Comparison of ENCODE assay signal across 8 cellular contexts in the genomic region with DNA sequence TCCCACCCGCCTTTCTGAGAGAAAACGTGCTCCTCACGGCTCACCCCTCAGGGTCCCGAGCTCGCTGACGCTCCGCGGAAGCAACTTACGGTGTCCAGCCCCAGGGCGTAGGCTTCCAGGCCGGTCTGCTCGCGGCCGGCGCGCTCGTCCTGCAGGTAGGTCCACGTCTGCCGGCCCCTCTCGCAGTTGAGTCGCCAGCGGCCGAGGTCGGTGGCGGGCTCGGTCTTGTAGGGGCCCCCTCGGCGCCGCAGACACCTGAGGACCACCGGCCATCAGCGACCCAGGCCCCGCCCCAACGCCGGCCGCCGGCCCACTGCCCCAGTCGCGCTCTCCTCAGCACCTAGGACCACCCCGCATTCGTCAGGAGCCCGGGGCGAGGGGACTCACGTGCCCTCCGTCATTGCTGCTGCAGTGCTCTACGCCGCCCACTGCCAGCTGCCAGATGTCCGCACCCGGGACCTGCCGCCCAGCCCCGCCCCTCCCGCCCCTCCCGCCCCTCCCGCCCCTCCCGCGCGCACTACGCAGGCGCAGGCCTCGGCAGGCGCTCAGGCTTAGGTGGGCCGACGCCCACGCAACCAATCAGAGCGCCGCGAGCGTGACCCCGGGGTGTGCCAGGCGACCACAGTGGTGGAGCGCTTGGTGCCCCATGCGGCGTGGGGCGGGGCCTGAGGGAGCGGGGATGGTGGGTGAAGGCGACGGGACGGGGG. TPM values are rescaled to one million over a fixed set of nuclear protein-coding genes. Genes with fewer than 3 reads are reported as not detected.
DNase-seq lines count a peak whose midpoint lies in the region; ATAC-seq, FAIRE-seq and TF ChIP-seq lines count a peak whose summit lies in the region.

A gene (minus strand): TSS at position 430 of the 707 bp plus-strand sequence. CDS start 29 bp downstream, at position 401.

- H3K4me1 ChIP-seq in small intestine (ENCODE audit: control insufficient read depth in 2 of 2, insufficient read depth in 1 of 2, low read depth in 1 of 2, low read length in 1 of 2) = peaks cover 0 to 5% of the 10 kb centered on the region in 2 donors

- H3K36me3 ChIP-seq in bronchial epithelial cell (ENCODE audit: control insufficient read depth, insufficient read depth, low read length) (no peaks in the 10 kb centered on the region), small intestine (ENCODE audit: control insufficient read depth in 2 of 2, insufficient read depth in 2 of 2, low read length in 2 of 2) (no peaks in the 10 kb centered on the region)

- CTCF ChIA-PET in AG04449 (lab: Yijun Ruan, JAX) (interaction anchor here (0.8 to 4.4 kb wide), 5 partner anchors 13 to 257 kb away, joined by 3 to 28 read pairs (median 3); no protein-coding TSS in a partner anchor), WTC11 (lab: Charles Lee) (interaction anchor here (0.9 to 2.4 kb wide), 5 partner anchors 12 to 151 kb away, joined by 3 to 11 read pairs (median 3); no protein-coding TSS in a partner anchor)

- in situ Hi-C loops in GM18951 (cut with MboI; ENCODE audit: low sequenced_read_pairs, unreplicated experiment) = no loop called here

- DNase-seq in AG04449 (ENCODE audit: low read depth, low spot score) (peak; percentile 69), NCI-H226 (peak; percentile 95), WTC11 (ENCODE audit: low spot score) (peak; percentile 99), bronchial epithelial cell (ENCODE audit: low read depth) (peak; percentile 87), iPS-NIHi11 (ENCODE audit: low spot score) (peak; percentile 99), small intestine (peak; percentile 99)

- 0 to 1% (median 1%) methylated on average over 53 to 77 of the region's 77 CpGs for WGBS in small intestine, 3 donors

- H3K27me3 ChIP-seq in bronchial epithelial cell (ENCODE audit: control insufficient read depth, insufficient read depth, low read length) (no peaks in the 10 kb centered on the region), small intestine (ENCODE audit: control insufficient read depth in 2 of 2, insufficient read depth in 2 of 2, low read length in 2 of 2) (no peaks in the 10 kb centered on the region)

- peaks cover 27% of the 10 kb centered on the region for H3K4me1 Mint-ChIP-seq in WTC11

- ATAC-seq in HG03175 (IDR thresholded peaks at IDR 0.05; ENCODE audit: unreplicated experiment) = peak; percentile 84
- peak; percentile 97 for ATAC-seq in WTC11

- TF ChIP-seq POLR2A in GM18951 (IDR thresholded peaks at IDR 0.05; ENCODE audit: extremely low read depth, insufficient read depth, insufficient read length) = peak; percentile 79

- peak within 1 kb of the TSS; percentile 99 for H3K27ac Mint-ChIP-seq in WTC11

- H3K36me3 Mint-ChIP-seq in WTC11 = peaks cover 73% of the 10 kb centered on the region

- H3K4me3 ChIP-seq in AG04449 (ENCODE audit: low read depth, low read length) (peak within 1 kb of the TSS; percentile 89), bronchial epithelial cell (ENCODE audit: low read depth, low read length) (peak within 1 kb of the TSS; percentile 94), small intestine (ENCODE audit: low read depth in 1 of 2, low read length in 2 of 2) (peak within 1 kb of the TSS; percentile 82 to 96)

- peaks cover 22% of the 10 kb centered on the region for H3K27me3 Mint-ChIP-seq in WTC11 (ENCODE audit: low read depth)

- H3K9me3 ChIP-seq in small intestine (ENCODE audit: control insufficient read depth, low read depth) = no peaks in the 10 kb centered on the region

- TF ChIP-seq CTCF in AG04449 (IDR thresholded peaks at IDR 0.05; ENCODE audit: insufficient read depth, low read length, missing control alignments) (no peak), WTC11 (IDR thresholded peaks at IDR 0.05) (no peak), bronchial epithelial cell (IDR thresholded peaks at IDR 0.05; ENCODE audit: insufficient read depth, low read length, severe bottlenecking) (no peak)

- H3K9me3 Mint-ChIP-seq in WTC11 = peaks cover 51% of the 10 kb centered on the region

- H3K4me3 Mint-ChIP-seq in WTC11 = peak within 1 kb of the TSS; percentile 89

- H3K27ac ChIP-seq in small intestine (ENCODE audit: low read depth in 1 of 2, low read length in 1 of 2) = peak within 1 kb of the TSS; percentile 62 to 91

- POLR2A ChIA-PET in AG04449 (lab: Yijun Ruan, JAX) (no interaction called here), WTC11 (lab: Charles Lee) (no interaction called here)

- FAIRE-seq in bronchial epithelial cell (lab: Jason Lieb, UNC) (no peak), small intestine (lab: Jason Lieb, UNC) (no peak)

TF ChIP-seq in WTC11, 78 proteins besides CTCF, POLR2A, EP300 and RAD21 (continues in another document):
- TF ChIP-seq RELA (CRISPR knock-in tag; IDR thresholded peaks at IDR 0.05; ENCODE audit: borderline replicate concordance) (peak; percentile 93; the same call in 1 of the 2 replicates), MYBL2 (CRISPR knock-in tag; IDR thresholded peaks at IDR 0.05) (no peak), NFYB (CRISPR knock-in tag; conservative IDR thresholded peaks at IDR 0.05; ENCODE audit: low read depth) (peak; percentile 77), FOXK1 (CRISPR knock-in tag; IDR thresholded peaks at IDR 0.05) (peak; percentile 84; the same call in 1 of the 2 replicates), ZNF317 (CRISPR knock-in tag; IDR thresholded peaks at IDR 0.05; ENCODE audit: borderline replicate concordance, low read depth) (peak; percentile 50; the same call in 1 of the 2 replicates), ZNF232 (CRISPR knock-in tag; IDR thresholded peaks at IDR 0.05) (peak; percentile 10; the same call in 1 of the 2 replicates), TEAD4 (CRISPR knock-in tag; IDR thresholded peaks at IDR 0.05) (0 out of 2 replicates have a peak, but pooled peaks have one; percentile 54), SP1 (CRISPR knock-in tag; conservative IDR thresholded peaks at IDR 0.05) (peak; percentile 75; the same call in 1 of the 2 replicates), FOXP1 (CRISPR knock-in tag; IDR thresholded peaks at IDR 0.05; ENCODE audit: borderline replicate concordance) (peak; percentile 95), GABPB1 (CRISPR knock-in tag; IDR thresholded peaks at IDR 0.05) (0 out of 2 replicates have a peak, but pooled peaks have one; percentile 20), FOXJ3 (CRISPR knock-in tag; IDR thresholded peaks at IDR 0.05; ENCODE audit: borderline replicate concordance) (no peak), ZNF263 (CRISPR knock-in tag; IDR thresholded peaks at IDR 0.05; ENCODE audit: low read depth) (0 out of 2 replicates have a peak, but pooled peaks have one; percentile 37), ZNF121 (CRISPR knock-in tag; IDR thresholded peaks at IDR 0.05) (no peak), CREM (CRISPR knock-in tag; IDR thresholded peaks at IDR 0.05) (peak; percentile 59; the same call in 1 of the 2 replicates)
- TF ChIP-seq, protein P1, sequence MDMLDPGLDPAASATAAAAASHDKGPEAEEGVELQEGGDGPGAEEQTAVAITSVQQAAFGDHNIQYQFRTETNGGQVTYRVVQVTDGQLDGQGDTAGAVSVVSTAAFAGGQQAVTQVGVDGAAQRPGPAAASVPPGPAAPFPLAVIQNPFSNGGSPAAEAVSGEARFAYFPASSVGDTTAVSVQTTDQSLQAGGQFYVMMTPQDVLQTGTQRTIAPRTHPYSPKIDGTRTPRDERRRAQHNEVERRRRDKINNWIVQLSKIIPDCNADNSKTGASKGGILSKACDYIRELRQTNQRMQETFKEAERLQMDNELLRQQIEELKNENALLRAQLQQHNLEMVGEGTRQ (CRISPR knock-in tag; IDR thresholded peaks at IDR 0.05) = peak; percentile 80
- TF ChIP-seq, protein P2, sequence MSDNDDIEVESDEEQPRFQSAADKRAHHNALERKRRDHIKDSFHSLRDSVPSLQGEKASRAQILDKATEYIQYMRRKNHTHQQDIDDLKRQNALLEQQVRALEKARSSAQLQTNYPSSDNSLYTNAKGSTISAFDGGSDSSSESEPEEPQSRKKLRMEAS (CRISPR knock-in tag; IDR thresholded peaks at IDR 0.05) = peak; percentile 76
- TF ChIP-seq, protein P3, sequence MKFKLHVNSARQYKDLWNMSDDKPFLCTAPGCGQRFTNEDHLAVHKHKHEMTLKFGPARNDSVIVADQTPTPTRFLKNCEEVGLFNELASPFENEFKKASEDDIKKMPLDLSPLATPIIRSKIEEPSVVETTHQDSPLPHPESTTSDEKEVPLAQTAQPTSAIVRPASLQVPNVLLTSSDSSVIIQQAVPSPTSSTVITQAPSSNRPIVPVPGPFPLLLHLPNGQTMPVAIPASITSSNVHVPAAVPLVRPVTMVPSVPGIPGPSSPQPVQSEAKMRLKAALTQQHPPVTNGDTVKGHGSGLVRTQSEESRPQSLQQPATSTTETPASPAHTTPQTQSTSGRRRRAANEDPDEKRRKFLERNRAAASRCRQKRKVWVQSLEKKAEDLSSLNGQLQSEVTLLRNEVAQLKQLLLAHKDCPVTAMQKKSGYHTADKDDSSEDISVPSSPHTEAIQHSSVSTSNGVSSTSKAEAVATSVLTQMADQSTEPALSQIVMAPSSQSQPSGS (CRISPR knock-in tag; IDR thresholded peaks at IDR 0.05; ENCODE audit: borderline replicate concordance, low read depth) = no peak
- TF ChIP-seq, protein P4, sequence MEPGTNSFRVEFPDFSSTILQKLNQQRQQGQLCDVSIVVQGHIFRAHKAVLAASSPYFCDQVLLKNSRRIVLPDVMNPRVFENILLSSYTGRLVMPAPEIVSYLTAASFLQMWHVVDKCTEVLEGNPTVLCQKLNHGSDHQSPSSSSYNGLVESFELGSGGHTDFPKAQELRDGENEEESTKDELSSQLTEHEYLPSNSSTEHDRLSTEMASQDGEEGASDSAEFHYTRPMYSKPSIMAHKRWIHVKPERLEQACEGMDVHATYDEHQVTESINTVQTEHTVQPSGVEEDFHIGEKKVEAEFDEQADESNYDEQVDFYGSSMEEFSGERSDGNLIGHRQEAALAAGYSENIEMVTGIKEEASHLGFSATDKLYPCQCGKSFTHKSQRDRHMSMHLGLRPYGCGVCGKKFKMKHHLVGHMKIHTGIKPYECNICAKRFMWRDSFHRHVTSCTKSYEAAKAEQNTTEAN (CRISPR knock-in tag; IDR thresholded peaks at IDR 0.05) = peak; percentile 77; the same call in 1 of the 2 replicates
- TF ChIP-seq, protein P5, sequence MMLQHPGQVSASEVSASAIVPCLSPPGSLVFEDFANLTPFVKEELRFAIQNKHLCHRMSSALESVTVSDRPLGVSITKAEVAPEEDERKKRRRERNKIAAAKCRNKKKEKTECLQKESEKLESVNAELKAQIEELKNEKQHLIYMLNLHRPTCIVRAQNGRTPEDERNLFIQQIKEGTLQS (CRISPR knock-in tag; conservative IDR thresholded peaks at IDR 0.05) = no peak

RNA-seq across cellular contexts. Expression of the gene that starts here (rescaled TPM):
- total RNA-seq in WTC11 (2021) (79.9 to 101 TPM (median 92.6 TPM) in 3 replicates), bronchial epithelial cell (29.6 and 43.7 TPM in 2 replicates)
- polyA plus RNA-seq in small intestine = 10 to 100 TPM; 13.2 to 42.1 (median 23.9) TPM

Comparison
In these comparisons a context has a peak if more than half of its experiments do, and no peak if none do; other contexts are left out.
1. Peak in every context shown above with its lines: DNase-seq, ATAC-seq, H3K4me3 ChIP-seq and H3K27ac ChIP-seq.